20 cellular contexts compared by ENCODE assay signal in the genomic region with DNA sequence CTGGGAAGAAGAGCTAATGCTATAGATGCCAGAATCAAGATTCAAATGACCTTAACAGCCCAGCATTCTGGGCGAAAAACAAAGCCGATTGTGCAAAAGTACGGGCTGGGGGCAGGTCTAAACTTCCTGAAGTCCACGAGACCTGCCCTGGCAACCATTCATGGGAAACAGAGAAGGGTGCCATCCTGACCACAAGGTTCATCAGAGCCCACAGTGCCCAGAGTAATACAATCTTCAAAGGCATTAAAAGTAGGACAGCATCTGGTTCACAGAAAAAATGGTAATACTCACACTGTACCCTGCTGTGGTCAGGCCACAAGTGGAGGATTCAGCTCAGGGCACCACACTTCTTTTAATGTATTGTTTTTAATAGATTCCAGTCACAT. TPM values are rescaled to one million over a fixed set of nuclear protein-coding genes. Genes with fewer than 3 reads are reported as not detected.
A peak's percentile ranks its signal among the peaks of the same experiment; 100 is the strongest.
DNase-seq lines count a peak whose midpoint lies in the region; ATAC-seq and TF ChIP-seq lines count a peak whose summit lies in the region.
"Had no signal": no experiment of that assay in that cellular context is flagged by ENCODE, and none has a peak within 500 bp of the region (broad histone marks: within the 10 kb centered on the region; RNA-seq: fewer than 3 reads in every experiment).

No MANE protein-coding gene starts in this region.

- in situ Hi-C loops in Panc1 (cut with HindIII; ENCODE audit: low pct_unique_long_range_greater_than_20kb, low sequenced_read_pairs) = no loop called here

- H3K27me3 ChIP-seq in Panc1 (ENCODE audit: control insufficient read depth, insufficient read depth, low read length) (no peaks in the 10 kb centered on the region), muscle layer of colon (ENCODE audit: control insufficient read depth in 1 of 2, insufficient read depth in 2 of 2, low read length in 2 of 2) (no peaks in the 10 kb centered on the region), tibial artery (no peaks in the 10 kb centered on the region)
- H3K27me3 ChIP-seq: testis had no signal

- peaks cover 3% of the 10 kb centered on the region for H3K4me1 Mint-ChIP-seq in mesothelial cell of epicardium
- H3K4me1 Mint-ChIP-seq: CD4-positive, alpha-beta memory T cell; central memory CD8-positive, alpha-beta T cell had no signal

- CTCF ChIA-PET in Panc1 (lab: Charles Lee) = no interaction called here

- H3K36me3 ChIP-seq in Panc1 (ENCODE audit: control insufficient read depth, insufficient read depth, low read length) = no peaks in the 10 kb centered on the region
- no peaks in the 10 kb centered on the region for H3K36me3 ChIP-seq in muscle layer of colon (ENCODE audit: insufficient read depth, low read length)
- H3K36me3 ChIP-seq in tibial artery = no peaks in the 10 kb centered on the region

- TF ChIP-seq CTCF in Panc1 (IDR thresholded peaks at IDR 0.05) (no peak), tibial artery (IDR thresholded peaks at IDR 0.05) (no peak), mesothelial cell of epicardium (IDR thresholded peaks at IDR 0.05; ENCODE audit: unreplicated experiment) (no peak)

- BruUV-seq in Panc1 (replicated peaks; lab: Mats Ljungman, UMichigan) = no TSS peak

- no peaks in the 10 kb centered on the region for H3K27me3 Mint-ChIP-seq in mesothelial cell of epicardium (ENCODE audit: low read depth)

- no peaks in the 10 kb centered on the region for H3K36me3 Mint-ChIP-seq in mesothelial cell of epicardium
- H3K36me3 Mint-ChIP-seq: activated naive CD4-positive, alpha-beta T cell treated with anti-CD3 and anti-CD28 coated beads, Interleukin-2, amount 50 U/mL, for 24 hours; CD4-positive, alpha-beta memory T cell had no signal

- no peak for DNase-seq in Panc1 (ENCODE audit: low read depth, low spot score)
- peak; percentile 31 for DNase-seq in dermis blood vessel endothelial cell
- DNase-seq in tibial artery = no peak
- DNase-seq in mesothelial cell of epicardium (ENCODE audit: low spot score in 2 of 2, unreplicated experiment in 2 of 2) = no peak
- DNase-seq: activated CD4-positive, alpha-beta T cell treated with anti-CD3 and anti-CD28 coated beads for 1 hour; activated T-cell treated with anti-CD3 and anti-CD28 coated beads, Interleukin-2, amount 50 U/mL, for 72 hours; anterior cingulate cortex; CD4-positive, alpha-beta memory T cell; effector CD4-positive, alpha-beta T cell; NCI-H1048; NCI-H187; stimulated activated CD4-positive, alpha-beta T cell treated with anti-CD3 and anti-CD28 coated beads, Interleukin-1b, Interleukin-23, amount 100 ng/mL, for 48 hours; testis had no signal

- POLR2A ChIA-PET in Panc1 (lab: Charles Lee) = interaction anchor here (0.6 kb wide), 1 partner anchor 61 kb away, joined by 7 read pairs; no protein-coding TSS in a partner anchor

- no peak overlapping the region for H3K9ac ChIP-seq in muscle layer of colon (ENCODE audit: low read length)

- H3K4me3 ChIP-seq in Panc1 (ENCODE audit: low read depth in 2 of 2, low read length in 2 of 2) (no peak overlapping the region), muscle layer of colon (ENCODE audit: low read depth in 1 of 2, low read length in 2 of 2) (no peak overlapping the region), tibial artery (no peak overlapping the region)
- H3K4me3 ChIP-seq: skin epidermis, testis had no signal

- intact Hi-C loops in Panc1 (cut with micrococcal nuclease; ENCODE audit: unreplicated experiment) = no loop called here
- intact Hi-C loops in tibial artery (cut with DNase I; ENCODE audit: low total_unique reads) = no loop called here

- H3K9me3 ChIP-seq in Panc1 (ENCODE audit: control insufficient read depth, insufficient read depth, low read depth, low read length) = no peaks in the 10 kb centered on the region
- no peaks in the 10 kb centered on the region for H3K9me3 ChIP-seq in muscle layer of colon (ENCODE audit: low read length)
- no peaks in the 10 kb centered on the region for H3K9me3 ChIP-seq in tibial artery
- H3K9me3 ChIP-seq: testis had no signal

- H3K27ac ChIP-seq in Panc1 (ENCODE audit: low read length) (peak overlapping the region; percentile 21; the same call in 1 of the 2 replicates), muscle layer of colon (ENCODE audit: low read depth, low read length) (peak overlapping the region; percentile 81), tibial artery (peak overlapping the region; percentile 4 to 89)
- H3K27ac ChIP-seq: testis had no signal

- H3K27ac Mint-ChIP-seq in mesothelial cell of epicardium = no peak overlapping the region
- H3K27ac Mint-ChIP-seq: activated naive CD4-positive, alpha-beta T cell treated with anti-CD3 and anti-CD28 coated beads, Interleukin-2, amount 50 U/mL, for 24 hours; activated T-cell treated with anti-CD3 and anti-CD28 coated beads, Interleukin-2, amount 50 U/mL, for 72 hours; CD4-positive, alpha-beta memory T cell had no signal

- no peaks in the 10 kb centered on the region for H3K9me3 Mint-ChIP-seq in mesothelial cell of epicardium
- H3K9me3 Mint-ChIP-seq: activated naive CD4-positive, alpha-beta T cell treated with anti-CD3 and anti-CD28 coated beads, Interleukin-2, amount 50 U/mL, for 24 hours; activated T-cell treated with anti-CD3 and anti-CD28 coated beads, Interleukin-2, amount 50 U/mL, for 72 hours; central memory CD8-positive, alpha-beta T cell; neural crest cell had no signal

- no peak for ATAC-seq in Panc1
- ATAC-seq in GM18907 (IDR thresholded peaks at IDR 0.05; ENCODE audit: unreplicated experiment) = no peak
- no peak for ATAC-seq in GM21526 (IDR thresholded peaks at IDR 0.05; ENCODE audit: low FRiP score, unreplicated experiment)
- ATAC-seq: activated T-cell treated with anti-CD3 and anti-CD28 coated beads, Interleukin-2, amount 50 U/mL, for 72 hours had no signal

- H3K4me1 ChIP-seq in Panc1 (ENCODE audit: control insufficient read depth, insufficient read depth, low read length) (peaks cover 52% of the 10 kb centered on the region), muscle layer of colon (ENCODE audit: insufficient read depth, low read length) (peaks cover 82% of the 10 kb centered on the region), tibial artery (peaks cover 0 to 99% (median 76%) of the 10 kb centered on the region in 4 donors)
- H3K4me1 ChIP-seq: testis had no signal

- H3K4me3 Mint-ChIP-seq in mesothelial cell of epicardium = no peak overlapping the region
- H3K4me3 Mint-ChIP-seq: activated naive CD4-positive, alpha-beta T cell treated with anti-CD3 and anti-CD28 coated beads, Interleukin-2, amount 50 U/mL, for 24 hours; activated T-cell treated with anti-CD3 and anti-CD28 coated beads, Interleukin-2, amount 50 U/mL, for 72 hours; CD4-positive, alpha-beta memory T cell; central memory CD8-positive, alpha-beta T cell; neural crest cell had no signal

RNA-seq across cellular contexts. Expression of a gene that starts 36.1 kb away (rescaled TPM):
- total RNA-seq in Panc1 (2021; ENCODE audit: unreplicated experiment) (29.4 TPM), dermis blood vessel endothelial cell (0.68 and 3.6 TPM in 2 replicates), mesothelial cell of epicardium (21.5 to 25.1 TPM (median 24.9 TPM) in 3 replicates)
- 18.4 TPM for polyA plus RNA-seq in Panc1 (2012; ENCODE audit: insufficient read length)

Comparison
In these comparisons a context has a peak if more than half of its experiments do, and no peak if none do; other contexts are left out.
1. H3K27ac ChIP-seq: peak in every context shown above with its lines; median percentile 81 in muscle layer of colon; 46 in tibial artery; 21 in Panc1.